Comparison of ENCODE assay signal across 33 cellular contexts in the genomic region with DNA sequence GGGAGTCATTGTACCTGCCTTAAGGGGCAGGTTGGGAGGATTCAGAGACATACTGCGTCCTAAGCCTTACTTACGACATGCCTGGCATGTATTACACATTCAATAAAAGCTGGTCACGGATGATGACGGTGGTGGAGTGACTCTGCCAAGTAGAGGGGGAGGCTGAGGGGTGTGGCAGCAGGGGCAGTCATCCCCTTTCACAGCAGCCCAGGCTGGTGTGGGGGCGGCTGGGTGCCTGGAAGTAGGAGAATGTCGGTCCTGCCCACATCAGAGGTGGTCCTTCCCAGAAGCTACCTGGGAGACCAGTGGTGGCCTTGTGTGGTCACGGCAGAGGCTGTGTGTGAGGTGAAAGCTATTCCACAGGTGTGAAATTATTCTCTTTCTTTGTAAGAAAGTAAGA. TPM values are rescaled to one million over a fixed set of nuclear protein-coding genes. Genes with fewer than 3 reads are reported as not detected.
DNase-seq lines count a peak whose midpoint lies in the region; TF ChIP-seq lines count a peak whose summit lies in the region.
"Had no signal": no experiment of that assay in that cellular context is flagged by ENCODE, and none has a peak within 500 bp of the region (broad histone marks: within the 10 kb centered on the region; RNA-seq: fewer than 3 reads in every experiment).

No MANE protein-coding gene starts in this region.

- H3K79me2 ChIP-seq in smooth muscle cell (ENCODE audit: low read depth) = peaks cover 90% of the 10 kb centered on the region

- H3F3A ChIP-seq in smooth muscle cell (ENCODE audit: low read depth) = no peaks in the 10 kb centered on the region

- H3K27ac ChIP-seq in testis (no peak overlapping the region), smooth muscle cell (ENCODE audit: low read depth) (no peak overlapping the region)
- H3K27ac ChIP-seq: coronary artery, esophagus muscularis mucosa, tibial artery had no signal

- H3K27ac Mint-ChIP-seq in mesothelial cell of epicardium = peak overlapping the region; percentile 12
- H3K27ac Mint-ChIP-seq: activated CD4-positive, alpha-beta memory T cell treated with anti-CD3 and anti-CD28 coated beads for 36 hours; activated naive CD8-positive, alpha-beta T cell; B cell; CD8-positive, alpha-beta T cell; natural killer cell treated with Interleukin-12 subunit alpha and Interleukin-12 subunit beta and Interleukin-15 and Interleukin-18, amount 100 ng/mL, for 72 hours had no signal

- TF ChIP-seq CTCF in mesothelial cell of epicardium (IDR thresholded peaks at IDR 0.05; ENCODE audit: unreplicated experiment) (no peak), testis (IDR thresholded peaks at IDR 0.05) (no peak), smooth muscle cell (IDR thresholded peaks at IDR 0.05; ENCODE audit: borderline replicate concordance, insufficient read depth, poor library complexity, severe bottlenecking) (no peak)

- DNase-seq in Daoy (ENCODE audit: low read depth) (peak; percentile 43), MG63 (peak; percentile 15), ecto neural progenitor cell (ENCODE audit: low spot score) (peak; percentile 29), mesothelial cell of epicardium (ENCODE audit: low spot score in 2 of 2, unreplicated experiment in 2 of 2) (no peak), testis (no peak), epidermal melanocyte (ENCODE audit: insufficient read length, low spot score) (no peak), smooth muscle cell (lab: John Stamatoyannopoulos, UW; ENCODE audit: unreplicated experiment) (no peak), SHP77 (lab: John Stamatoyannopoulos, UW) (no peak)
- DNase-seq: activated CD4-positive, alpha-beta memory T cell treated with anti-CD3 and anti-CD28 coated beads for 36 hours; activated CD4-positive, alpha-beta T cell treated with anti-CD3 and anti-CD28 coated beads for 1 hour; activated effector memory CD4-positive, alpha-beta T cell treated with Interleukin-2 at 50 U/mL for 16 hours; aorta; caudate nucleus; CD8-positive, alpha-beta T cell; effector memory CD4-positive, alpha-beta T cell; Karpas-422; mammary epithelial cell; NCI-H1436; NCI-H2081; NCI-H524 treated with DMSO at 0.1 percent for 48 hours; OCI-M1; retina; SK-N-SH; small intestine; stimulated activated CD4-positive, alpha-beta T cell treated with anti-CD3 and anti-CD28 coated beads, Interleukin-1b, Interleukin-23, amount 100 ng/mL, for 48 hours; T-helper 2 cell had no signal

- no peak overlapping the region for H3K4me3 Mint-ChIP-seq in mesothelial cell of epicardium
- H3K4me3 Mint-ChIP-seq: activated CD4-positive, alpha-beta memory T cell treated with anti-CD3 and anti-CD28 coated beads for 36 hours; activated naive CD8-positive, alpha-beta T cell; B cell; CD8-positive, alpha-beta T cell; natural killer cell treated with Interleukin-12 subunit alpha and Interleukin-12 subunit beta and Interleukin-15 and Interleukin-18, amount 100 ng/mL, for 72 hours had no signal

- H3K9me3 Mint-ChIP-seq in mesothelial cell of epicardium = no peaks in the 10 kb centered on the region
- H3K9me3 Mint-ChIP-seq: activated CD4-positive, alpha-beta memory T cell treated with anti-CD3 and anti-CD28 coated beads for 36 hours; CD8-positive, alpha-beta T cell; natural killer cell treated with Interleukin-12 subunit alpha and Interleukin-12 subunit beta and Interleukin-15 and Interleukin-18, amount 100 ng/mL, for 72 hours had no signal

- H3K36me3 Mint-ChIP-seq in mesothelial cell of epicardium = peaks cover 20% of the 10 kb centered on the region

- H3K4me3 ChIP-seq in MG63 = no peak overlapping the region
- H3K4me3 ChIP-seq in testis = no peak overlapping the region
- no peak overlapping the region for H3K4me3 ChIP-seq in smooth muscle cell
- H3K4me3 ChIP-seq: coronary artery, esophagus muscularis mucosa, HAP-1, tibial artery had no signal

- H3K36me3 ChIP-seq in MG63 = peaks cover 9% of the 10 kb centered on the region
- no peaks in the 10 kb centered on the region for H3K36me3 ChIP-seq in testis (ENCODE audit: low read depth, missing control alignments)
- no peaks in the 10 kb centered on the region for H3K36me3 ChIP-seq in smooth muscle cell (ENCODE audit: low read depth)

- H3K27me3 ChIP-seq in MG63 = no peaks in the 10 kb centered on the region
- H3K27me3 ChIP-seq in testis = no peaks in the 10 kb centered on the region
- H3K27me3 ChIP-seq in smooth muscle cell (ENCODE audit: low read depth) = no peaks in the 10 kb centered on the region
- H3K27me3 ChIP-seq: esophagus muscularis mucosa, tibial artery had no signal

- H3K9ac ChIP-seq in smooth muscle cell (ENCODE audit: low read depth) = no peak overlapping the region
- H3K9ac ChIP-seq: SK-N-SH had no signal

- WGBS in testis, 2 donors = 84 to 92% methylated on average over 7 of the region's 7 CpGs
- WGBS in smooth muscle cell (ENCODE audit: low lambda C conversion rate) = 93% methylated on average over 7 of the region's 7 CpGs

- no peaks in the 10 kb centered on the region for H3K27me3 Mint-ChIP-seq in mesothelial cell of epicardium (ENCODE audit: low read depth)
- H3K27me3 Mint-ChIP-seq: activated CD4-positive, alpha-beta memory T cell treated with anti-CD3 and anti-CD28 coated beads for 36 hours; activated naive CD8-positive, alpha-beta T cell; B cell; natural killer cell treated with Interleukin-12 subunit alpha and Interleukin-12 subunit beta and Interleukin-15 and Interleukin-18, amount 100 ng/mL, for 72 hours had no signal

- intact Hi-C loops in testis (cut with DNase I; ENCODE audit: low total_unique reads) = no loop called here

- H3K4me2 ChIP-seq in smooth muscle cell = no peak overlapping the region
- H3K4me2 ChIP-seq: SK-N-SH had no signal

- no peak for TF ChIP-seq POLR2A in testis (IDR thresholded peaks at IDR 0.05)

- no peak overlapping the region for H2AFZ ChIP-seq in smooth muscle cell (ENCODE audit: low read depth)

- peaks cover 100% of the 10 kb centered on the region for H4K20me1 ChIP-seq in smooth muscle cell (ENCODE audit: low read depth)

- H3K9me3 ChIP-seq in MG63 (no peaks in the 10 kb centered on the region), testis (no peaks in the 10 kb centered on the region), smooth muscle cell (replicated peaks; ENCODE audit: low read depth) (no peaks in the 10 kb centered on the region)
- H3K9me3 ChIP-seq: esophagus muscularis mucosa, HAP-1, SK-N-SH, tibial artery had no signal

- peaks cover 2% of the 10 kb centered on the region for H3K4me1 ChIP-seq in testis
- no peaks in the 10 kb centered on the region for H3K4me1 ChIP-seq in smooth muscle cell (ENCODE audit: low read depth)

- peaks cover 19% of the 10 kb centered on the region for H3K4me1 Mint-ChIP-seq in mesothelial cell of epicardium

RNA-seq across cellular contexts. Expression of gene ZBTB34, which starts 8.9 kb away (rescaled TPM):
- total RNA-seq in Daoy (2014; rRNA removed; shearing (Covaris generic)) = 4.7 and 5.5 TPM in 2 replicates
- 2.3 and 2.5 TPM in 2 replicates for total RNA-seq in MG63 (2014; rRNA removed; shearing (Covaris generic); ENCODE audit: low replicate concordance)
- total RNA-seq in mesothelial cell of epicardium (23.3 to 24.7 TPM (median 24.0 TPM) in 3 replicates), testis (10 to 100 TPM; 14.0 to 14.6 TPM), smooth muscle cell (17.8 and 20.1 TPM in 2 replicates)
- polyA plus RNA-seq in testis (ENCODE audit: insufficient read depth, low read depth, low replicate concordance) (6.2 TPM), smooth muscle cell (4.7 and 6.3 TPM in 2 replicates)

RNA-seq across cellular contexts. Expression of gene RALGPS1, which starts 45.2 kb away (rescaled TPM):
- 4.9 and 18.7 TPM in 2 replicates for total RNA-seq in Daoy (2014; rRNA removed; shearing (Covaris generic))
- 0.03 and 0.37 TPM in 2 replicates for total RNA-seq in MG63 (2014; rRNA removed; shearing (Covaris generic); ENCODE audit: low replicate concordance)
- total RNA-seq in mesothelial cell of epicardium (25.6 to 29.5 TPM (median 26.9 TPM) in 3 replicates), testis (10 to 100 TPM; 36.9 to 48.6 TPM), smooth muscle cell (4.0 and 4.4 TPM in 2 replicates)
- polyA plus RNA-seq in testis (ENCODE audit: insufficient read depth, low read depth, low replicate concordance) (35.9 TPM), smooth muscle cell (2.1 and 2.3 TPM in 2 replicates)

Comparison
In these comparisons a context has a peak if more than half of its experiments do, and no peak if none do; other contexts are left out.
1. DNase-seq: peak in Daoy (single experiment), MG63 (single experiment) and ecto neural progenitor cell (single experiment); none in mesothelial cell of epicardium (0 of 2), testis (single experiment), epidermal melanocyte (single experiment), smooth muscle cell (single experiment) and SHP77 (0 of 2).